8 cellular contexts compared by ENCODE assay signal in the genomic region with DNA sequence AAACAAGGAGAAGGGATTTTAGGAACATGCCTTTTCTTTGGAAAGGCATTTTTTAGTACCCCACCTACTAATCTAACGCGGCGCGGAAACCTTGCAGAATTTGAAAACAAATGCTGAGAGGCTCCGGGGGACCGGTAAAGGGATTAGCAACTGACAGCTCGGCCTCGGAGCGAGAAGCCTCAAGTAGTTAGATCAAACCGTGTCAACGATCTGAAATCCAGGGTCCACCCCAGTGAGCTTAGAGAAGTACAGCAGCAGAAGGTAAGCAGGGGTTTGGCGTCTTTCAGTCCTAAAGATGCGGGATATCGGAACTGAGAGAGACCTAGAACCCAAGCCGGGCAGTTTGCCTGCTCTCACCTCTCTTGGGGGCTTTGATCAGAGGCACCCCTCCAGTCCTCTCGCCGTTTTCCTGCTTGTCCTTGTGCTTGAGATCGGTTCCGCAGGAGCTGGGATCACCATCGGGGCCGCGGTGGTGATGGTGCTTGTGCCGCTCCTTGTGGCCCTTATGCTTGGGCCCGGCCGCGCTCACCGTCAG. TPM values are rescaled to one million over a fixed set of nuclear protein-coding genes. Genes with fewer than 3 reads are reported as not detected.
DNase-seq lines count a peak whose midpoint lies in the region; ATAC-seq, FAIRE-seq and TF ChIP-seq lines count a peak whose summit lies in the region.

No MANE protein-coding gene starts in this region.

- ATAC-seq in GM19351 (IDR thresholded peaks at IDR 0.05; ENCODE audit: unreplicated experiment), result peak; percentile 26

- H3K36me3 ChIP-seq in CD4-positive, alpha-beta memory T cell (ENCODE audit: insufficient read depth, low read length), result no peaks in the 10 kb centered on the region
- H3K36me3 ChIP-seq in thyroid gland, result no peaks in the 10 kb centered on the region

- no peak for TF ChIP-seq CTCF in thyroid gland (IDR thresholded peaks at IDR 0.05)

- peaks cover 13 to 28% of the 10 kb centered on the region in 2 donors for H3K36me3 Mint-ChIP-seq in CD4-positive, alpha-beta memory T cell

- TF ChIP-seq POLR2A in erythroblast (IDR thresholded peaks at IDR 0.05; ENCODE audit: low read length) (no peak), thyroid gland (IDR thresholded peaks at IDR 0.05) (no peak)

- POLR2A ChIA-PET in CD4-positive, alpha-beta memory T cell (lab: Charles Lee; ENCODE audit: partially characterized antibody), result interaction anchor here (0.8 to 3.6 kb wide), 22 partner anchors 10 to 1096 kb away, joined by 3 to 77 read pairs (median 9); a partner anchor contains a TSS

- H3K27me3 ChIP-seq in CD4-positive, alpha-beta memory T cell (ENCODE audit: insufficient read depth, low read length), result no peaks in the 10 kb centered on the region
- H3K27me3 ChIP-seq in thyroid gland, result no peaks in the 10 kb centered on the region

- H3K4me3 Mint-ChIP-seq in CD4-positive, alpha-beta memory T cell, result peak overlapping the region; percentile 96 to 100 (median 99)

- no peak for FAIRE-seq in HTR-8/SVneo (lab: Jason Lieb, UNC)

- peaks cover 23 to 50% (median 33%) of the 10 kb centered on the region in 4 donors for H3K4me1 Mint-ChIP-seq in CD4-positive, alpha-beta memory T cell

- H3K9me3 Mint-ChIP-seq in CD4-positive, alpha-beta memory T cell, result peaks cover 0 to 5% (median 0%) of the 10 kb centered on the region in 8 donors

- H3K9me3 ChIP-seq in CD4-positive, alpha-beta memory T cell (ENCODE audit: control insufficient read depth in 1 of 2, low read length in 2 of 2), result no peaks in the 10 kb centered on the region
- H3K9me3 ChIP-seq in thyroid gland, result no peaks in the 10 kb centered on the region

- peaks cover 42% of the 10 kb centered on the region for H3K4me1 ChIP-seq in CD4-positive, alpha-beta memory T cell (ENCODE audit: insufficient read depth, low read length)
- peaks cover 12 to 25% of the 10 kb centered on the region in 2 donors for H3K4me1 ChIP-seq in thyroid gland

- 0 to 2% methylated on average over 27 of the region's 27 CpGs for WGBS in thyroid gland, 2 donors

- CTCF ChIA-PET in CD4-positive, alpha-beta memory T cell (lab: Charles Lee; ENCODE audit: partially characterized antibody), result interaction anchor here (0.9 to 3.1 kb wide), 13 partner anchors 13 to 136 kb away, joined by 3 to 31 read pairs (median 6); a partner anchor contains a TSS

- peak in 1 of 5 donors; percentile 30 for DNase-seq in CD4-positive, alpha-beta memory T cell
- peak; percentile 21 for DNase-seq in Jurkat, Clone E6-1 (ENCODE audit: low read depth, low spot score)
- peak; percentile 46 for DNase-seq in activated CD4-positive, alpha-beta T cell treated with anti-CD3 and anti-CD28 coated beads for 48 hours
- DNase-seq in erythroblast (lab: John Stamatoyannopoulos, UW) (peak; percentile 79 to 85), myocyte (ENCODE audit: low read depth) (peak; percentile 30), thyroid gland (peak; percentile 14 to 61), HTR-8/SVneo (ENCODE audit: insufficient read length, low spot score) (no peak)

- H3K27ac ChIP-seq in CD4-positive, alpha-beta memory T cell (ENCODE audit: low read depth, low read length), result peak overlapping the region; percentile 93
- peak overlapping the region; percentile 77 to 91 (median 88) for H3K27ac ChIP-seq in thyroid gland

- peak overlapping the region; percentile 96 to 100 (median 99) for H3K27ac Mint-ChIP-seq in CD4-positive, alpha-beta memory T cell

- H3K27me3 Mint-ChIP-seq in CD4-positive, alpha-beta memory T cell, result no peaks in the 10 kb centered on the region

- H3K4me3 ChIP-seq in CD4-positive, alpha-beta memory T cell (ENCODE audit: low read length in 2 of 2), result peak overlapping the region; percentile 96 to 97
- H3K4me3 ChIP-seq in Jurkat, Clone E6-1 (ENCODE audit: low read length), result peak overlapping the region; percentile 79
- H3K4me3 ChIP-seq in thyroid gland (replicated peaks in 1 of 3), result peak overlapping the region; percentile 51 to 84 (median 52)

- intact Hi-C loops in CD4-positive, alpha-beta memory T cell (cut with micrococcal nuclease), result loop anchor here (5.0 to 10.0 kb wide), 4 partner anchors 109 to 1189 kb away; a partner anchor contains a TSS
- intact Hi-C loops in thyroid gland (cut with DNase I), result no loop called here

RNA-seq across cellular contexts. Expression of a gene that starts 0.9 kb away (rescaled TPM):
- 10 to 100 TPM; 58.7 to 60.2 TPM for total RNA-seq in CD4-positive, alpha-beta memory T cell
- 10 to 100 TPM; 41.1 to 52.0 TPM for polyA plus RNA-seq in CD4-positive, alpha-beta memory T cell
- 12.8 TPM for polyA plus RNA-seq in Jurkat, Clone E6-1 (2012; ENCODE audit: insufficient read depth, insufficient read length)
- 8.5 and 12.4 TPM in 2 replicates for total RNA-seq in myocyte
- polyA plus RNA-seq in myocyte (2012), result 4.8 TPM
- total RNA-seq in thyroid gland, result 10 to 100 TPM; 23.7 to 31.5 (median 26.8) TPM

RNA-seq across cellular contexts. Expression of a gene that starts 52.1 kb away (rescaled TPM):
- 1 to 10 TPM; 8.7 to 9.8 TPM for total RNA-seq in CD4-positive, alpha-beta memory T cell
- polyA plus RNA-seq in CD4-positive, alpha-beta memory T cell, result 1 to 10 TPM; 7.2 to 9.5 TPM
- not detected for polyA plus RNA-seq in Jurkat, Clone E6-1 (2012; ENCODE audit: insufficient read depth, insufficient read length)
- 42.7 and 64.9 TPM in 2 replicates for total RNA-seq in myocyte
- 24.7 TPM for polyA plus RNA-seq in myocyte (2012)
- total RNA-seq in thyroid gland, result 10 to 100 TPM; 14.4 to 25.4 (median 20.9) TPM
